ENCODE assay signal across 21 cellular contexts in the genomic region with DNA sequence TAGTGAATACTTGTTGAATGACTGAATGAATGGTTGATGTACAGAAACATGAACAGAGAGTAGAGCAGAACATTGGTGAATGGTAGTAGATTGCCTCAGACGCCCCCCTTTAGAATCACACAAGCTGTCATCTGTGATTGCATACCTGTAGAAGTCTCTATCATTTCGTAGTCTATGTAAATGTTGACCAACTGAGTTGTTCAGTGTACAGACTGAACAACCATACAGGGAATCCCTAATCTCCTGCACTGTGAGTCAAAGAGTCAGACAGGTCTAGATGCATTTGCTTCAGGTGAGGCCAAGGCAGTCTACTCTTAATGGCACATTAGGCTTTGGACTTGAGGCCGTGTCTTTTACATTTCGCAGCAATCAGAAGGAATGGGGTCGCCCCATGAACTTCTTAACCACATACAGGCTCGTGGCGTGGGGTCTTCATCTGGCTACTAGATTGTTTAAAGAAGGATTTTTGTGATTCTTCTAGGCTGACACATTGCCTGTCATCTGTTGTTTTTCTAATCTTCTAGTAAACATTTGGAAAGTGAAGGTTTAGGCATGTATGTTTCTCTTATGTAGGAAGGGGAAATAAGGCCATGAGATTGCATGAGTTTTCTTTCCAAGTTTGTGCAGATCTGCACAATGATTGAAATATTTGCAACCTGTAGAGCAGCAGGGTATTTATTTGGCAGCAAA.
DNase-seq lines count a peak whose midpoint lies in the region; FAIRE-seq and TF ChIP-seq lines count a peak whose summit lies in the region.
"Had no signal": no experiment of that assay in that cellular context is flagged by ENCODE, and none has a peak within 500 bp of the region (broad histone marks: within the 10 kb centered on the region; RNA-seq: fewer than 3 reads in every experiment).

No MANE protein-coding gene starts in this region.

- H2BK15ac ChIP-seq in mesenchymal stem cell (ENCODE audit: low read depth, poor library complexity, severe bottlenecking), result no peak overlapping the region
- no peak overlapping the region for H2BK15ac ChIP-seq in neuronal stem cell (ENCODE audit: low read length)

- H2BK5ac ChIP-seq in mesenchymal stem cell (ENCODE audit: low read depth, low read length, poor library complexity, severe bottlenecking), result peak overlapping the region; percentile 66
- no peak overlapping the region for H2BK5ac ChIP-seq in neuronal stem cell (ENCODE audit: low read length)

- H3K36me3 Mint-ChIP-seq in astrocyte (ENCODE audit: low read depth, unreplicated experiment) (peaks cover 2% of the 10 kb centered on the region), immature natural killer cell (no peaks in the 10 kb centered on the region)

- no peak for FAIRE-seq in astrocyte (lab: Jason Lieb, UNC)
- FAIRE-seq: A204.1, RCC 7860 had no signal

- no peak overlapping the region for H4K91ac ChIP-seq in mesenchymal stem cell (ENCODE audit: low read length)
- no peak overlapping the region for H4K91ac ChIP-seq in neuronal stem cell (ENCODE audit: low read depth, low read length, poor library complexity)

- peaks cover 4% of the 10 kb centered on the region for H3K79me1 ChIP-seq in mesenchymal stem cell (replicated peaks; ENCODE audit: low read length, poor library complexity, severe bottlenecking)
- no peaks in the 10 kb centered on the region for H3K79me1 ChIP-seq in neuronal stem cell (ENCODE audit: low read depth, low read length)

- H3K23ac ChIP-seq in mesenchymal stem cell (ENCODE audit: low read length in 2 of 2), result no peak overlapping the region
- H3K23ac ChIP-seq in neuronal stem cell (ENCODE audit: low read depth, low read length, poor library complexity), result no peak overlapping the region

- in situ Hi-C loops in GM13977 (cut with MboI; ENCODE audit: low pct_unique_long_range_greater_than_20kb, low sequenced_read_pairs, unreplicated experiment), result no loop called here

- H3K4ac ChIP-seq in mesenchymal stem cell (ENCODE audit: low read depth in 1 of 2, low read length in 2 of 2) (peak overlapping the region in 1 of 2 experiments; percentile 28), neuronal stem cell (ENCODE audit: low read length) (no peak overlapping the region)

- H2AFZ ChIP-seq in astrocyte (ENCODE audit: low read depth, low read length), result no peak overlapping the region
- H2AFZ ChIP-seq in mesenchymal stem cell (ENCODE audit: low read depth, low read length), result no peak overlapping the region
- H2AFZ ChIP-seq in neuronal stem cell (ENCODE audit: low read length), result peak overlapping the region; percentile 37
- H2AFZ ChIP-seq: GM23248 had no signal

- H3K4me1 ChIP-seq in HUES48 (ENCODE audit: control insufficient read depth, insufficient read depth, low read length) (peaks cover 23% of the 10 kb centered on the region), astrocyte (ENCODE audit: insufficient read depth, low read length) (no peaks in the 10 kb centered on the region), mesenchymal stem cell (ENCODE audit: control insufficient read depth, insufficient read depth, low read depth, low read length) (peaks cover 13% of the 10 kb centered on the region), neuronal stem cell (ENCODE audit: control insufficient read depth in 2 of 2, insufficient read depth in 1 of 2, low read depth in 1 of 2, low read length in 2 of 2) (peaks cover 4 to 7% of the 10 kb centered on the region in 2 donors)
- H3K4me1 ChIP-seq: BLaER1 treated with 17β-estradiol and CSF1 and Interleukin-3, amounts not matched to agents 10 nM and 100 nM had no signal

- H3K4me3 Mint-ChIP-seq in astrocyte (ENCODE audit: unreplicated experiment) (no peak overlapping the region), immature natural killer cell (no peak overlapping the region)
- H3K4me3 Mint-ChIP-seq: CD4-positive, alpha-beta T cell; H9; HFFc6 had no signal

- no peak overlapping the region for H2BK120ac ChIP-seq in mesenchymal stem cell (ENCODE audit: low read depth, low read length)
- H2BK120ac ChIP-seq in neuronal stem cell (ENCODE audit: low read depth, low read length), result no peak overlapping the region

- H3K79me2 ChIP-seq in astrocyte (ENCODE audit: insufficient read depth, low read length), result no peaks in the 10 kb centered on the region

- peak overlapping the region in 1 of 2 experiments; percentile 59 for H2BK12ac ChIP-seq in mesenchymal stem cell (ENCODE audit: low read length in 2 of 2)
- H2BK12ac ChIP-seq in neuronal stem cell (ENCODE audit: low read length), result no peak overlapping the region

- DNase-seq in astrocyte (ENCODE audit: low read depth) (no peak), mesenchymal stem cell (peak; percentile 62), neuronal stem cell (ENCODE audit: low spot score) (no peak), GM13977 (ENCODE audit: low spot score) (no peak), immature natural killer cell (no peak), hippocampal formation (lab: John Stamatoyannopoulos, UW) (no peak)
- DNase-seq: CD4-positive, alpha-beta T cell; DMS53; GM23248; H9; HFFc6; KG1; MM.1S; NCI-H2029; NCI-H510A; NCI-H69; SIG-M5 had no signal

- H3K9ac ChIP-seq in HUES48 (ENCODE audit: low read depth, low read length), result no peak overlapping the region
- H3K9ac ChIP-seq in astrocyte (ENCODE audit: low read length), result no peak overlapping the region
- H3K9ac ChIP-seq in mesenchymal stem cell (ENCODE audit: low read length), result no peak overlapping the region
- no peak overlapping the region for H3K9ac ChIP-seq in neuronal stem cell (ENCODE audit: low read depth, low read length, poor library complexity)
- H3K9ac ChIP-seq: BLaER1 treated with 17β-estradiol and CSF1 and Interleukin-3, amounts not matched to agents 10 nM and 100 nM; GM23248 had no signal

- H3K18ac ChIP-seq in mesenchymal stem cell (ENCODE audit: low read depth in 1 of 2, low read length in 2 of 2) (peak overlapping the region; percentile 40 to 46), neuronal stem cell (ENCODE audit: low read length) (no peak overlapping the region)

- H3K4me2 ChIP-seq in astrocyte (ENCODE audit: low read length) (peak overlapping the region; percentile 16), mesenchymal stem cell (ENCODE audit: low read length, poor library complexity, severe bottlenecking) (peak overlapping the region; percentile 37), neuronal stem cell (ENCODE audit: insufficient read depth, low read length, poor library complexity, severe bottlenecking) (no peak overlapping the region)
- H3K4me2 ChIP-seq: BLaER1 treated with 17β-estradiol and CSF1 and Interleukin-3, amounts not matched to agents 10 nM and 100 nM had no signal

- H4K20me1 ChIP-seq in astrocyte (ENCODE audit: insufficient read depth, low read length), result no peaks in the 10 kb centered on the region
- H4K20me1 ChIP-seq: BLaER1 treated with 17β-estradiol and CSF1 and Interleukin-3, amounts not matched to agents 10 nM and 100 nM had no signal

- TF ChIP-seq CTCF in astrocyte (IDR thresholded peaks at IDR 0.05; ENCODE audit: insufficient read depth, low read depth, low read length) (no peak), GM13977 (IDR thresholded peaks at IDR 0.05; ENCODE audit: extremely low read depth, insufficient read depth, missing control alignments) (no peak)

- H2AK5ac ChIP-seq in mesenchymal stem cell (ENCODE audit: low read length, severe bottlenecking) (peak overlapping the region; percentile 9), neuronal stem cell (ENCODE audit: low read depth, low read length) (no peak overlapping the region)

- no peaks in the 10 kb centered on the region for H3K27me3 ChIP-seq in HUES48 (ENCODE audit: control insufficient read depth, insufficient read depth, low read length)
- H3K27me3 ChIP-seq in astrocyte (ENCODE audit: insufficient read depth, low read length), result no peaks in the 10 kb centered on the region
- no peaks in the 10 kb centered on the region for H3K27me3 ChIP-seq in mesenchymal stem cell (ENCODE audit: control insufficient read depth in 1 of 2, insufficient read depth in 1 of 2, low read length in 2 of 2)
- H3K27me3 ChIP-seq in neuronal stem cell (ENCODE audit: control insufficient read depth in 3 of 3, insufficient read depth in 3 of 3, low read depth in 1 of 3, low read length in 3 of 3), result no peaks in the 10 kb centered on the region
- H3K27me3 ChIP-seq: BLaER1 treated with 17β-estradiol and CSF1 and Interleukin-3, amounts not matched to agents 10 nM and 100 nM had no signal

- H3K14ac ChIP-seq in mesenchymal stem cell (ENCODE audit: low read length in 2 of 2) (no peak overlapping the region), neuronal stem cell (ENCODE audit: low read length) (no peak overlapping the region)

- H3K9me3 ChIP-seq in HUES48 (ENCODE audit: control insufficient read depth, insufficient read depth, low read length), result no peaks in the 10 kb centered on the region
- no peaks in the 10 kb centered on the region for H3K9me3 ChIP-seq in astrocyte (ENCODE audit: insufficient read depth, low read depth, low read length)
- no peaks in the 10 kb centered on the region for H3K9me3 ChIP-seq in mesenchymal stem cell (ENCODE audit: control insufficient read depth, low read length)
- no peaks in the 10 kb centered on the region for H3K9me3 ChIP-seq in neuronal stem cell (replicated peaks in 1 of 2; ENCODE audit: control insufficient read depth in 2 of 2, insufficient read depth in 1 of 2, low read depth in 1 of 2, low read length in 2 of 2)
- H3K9me3 ChIP-seq: BLaER1 treated with 17β-estradiol and CSF1 and Interleukin-3, amounts not matched to agents 10 nM and 100 nM had no signal

- H3K4me1 Mint-ChIP-seq in astrocyte (ENCODE audit: low read depth, unreplicated experiment) (peaks cover 12% of the 10 kb centered on the region), immature natural killer cell (no peaks in the 10 kb centered on the region)

- no peaks in the 10 kb centered on the region for H3K27me3 Mint-ChIP-seq in astrocyte (ENCODE audit: low read depth, unreplicated experiment)
- peaks cover 0 to 2% (median 0%) of the 10 kb centered on the region in 3 donors for H3K27me3 Mint-ChIP-seq in immature natural killer cell (ENCODE audit: low read depth in 3 of 3)
- H3K27me3 Mint-ChIP-seq: CD4-positive, alpha-beta T cell had no signal

- H3K27ac Mint-ChIP-seq in astrocyte (ENCODE audit: unreplicated experiment) (no peak overlapping the region), immature natural killer cell (no peak overlapping the region)
- H3K27ac Mint-ChIP-seq: CD4-positive, alpha-beta T cell; H9; HFFc6 had no signal

- H3K9me3 Mint-ChIP-seq in astrocyte (ENCODE audit: unreplicated experiment) (peaks cover 3% of the 10 kb centered on the region), immature natural killer cell (no peaks in the 10 kb centered on the region)
- H3K9me3 Mint-ChIP-seq: CD4-positive, alpha-beta T cell; H9 had no signal

- H4K8ac ChIP-seq in mesenchymal stem cell (ENCODE audit: low read length) (no peak overlapping the region), neuronal stem cell (ENCODE audit: low read depth, low read length) (no peak overlapping the region)

- H3K4me3 ChIP-seq in HUES48 (ENCODE audit: low read depth, low read length), result no peak overlapping the region
- H3K4me3 ChIP-seq in astrocyte (ENCODE audit: insufficient read depth, low read depth, low read length), result no peak overlapping the region
- no peak overlapping the region for H3K4me3 ChIP-seq in mesenchymal stem cell (ENCODE audit: insufficient read depth in 1 of 2, low read depth in 1 of 2, low read length in 2 of 2)
- no peak overlapping the region for H3K4me3 ChIP-seq in neuronal stem cell (ENCODE audit: low read length in 2 of 2)
- H3K4me3 ChIP-seq: BLaER1 treated with 17β-estradiol and CSF1 and Interleukin-3, amounts not matched to agents 10 nM and 100 nM; GM23248 had no signal

- 27% methylated on average over 6 of the region's 7 CpGs for WGBS in mesenchymal stem cell
- WGBS in neuronal stem cell (ENCODE audit: extremely low coverage in 2 of 2, insufficient read length in 2 of 2, insufficient replicate concordance in 1 of 2), 2 donors, result no CpG with 5 or more reads among the region's 7 CpGs

- H3K36me3 ChIP-seq in HUES48 (ENCODE audit: control insufficient read depth, insufficient read depth, low read length) (no peaks in the 10 kb centered on the region), astrocyte (ENCODE audit: insufficient read depth, low read length) (no peaks in the 10 kb centered on the region), mesenchymal stem cell (ENCODE audit: control insufficient read depth in 1 of 2, insufficient read depth in 2 of 2, low read depth in 1 of 2, low read length in 2 of 2) (no peaks in the 10 kb centered on the region), neuronal stem cell (replicated peaks in 1 of 2; ENCODE audit: control insufficient read depth in 2 of 2, insufficient read depth in 2 of 2, low read length in 2 of 2) (no peaks in the 10 kb centered on the region)
- H3K36me3 ChIP-seq: BLaER1 treated with 17β-estradiol and CSF1 and Interleukin-3, amounts not matched to agents 10 nM and 100 nM had no signal

- H3K27ac ChIP-seq in HUES48 (ENCODE audit: low read depth, low read length) (peak overlapping the region; percentile 36), astrocyte (ENCODE audit: low read depth, low read length) (no peak overlapping the region), mesenchymal stem cell (ENCODE audit: low read length, poor library complexity, severe bottlenecking) (peak overlapping the region; percentile 93), neuronal stem cell (replicated peaks; ENCODE audit: low read length) (no peak overlapping the region)
- H3K27ac ChIP-seq: BLaER1 treated with 17β-estradiol and CSF1 and Interleukin-3, amounts not matched to agents 10 nM and 100 nM; GM23248 had no signal

Comparison
In these comparisons a context has a peak if more than half of its experiments do, and no peak if none do; other contexts are left out.
1. H3K27ac ChIP-seq: peak in HUES48 (single experiment) and mesenchymal stem cell (single experiment); none in astrocyte (single experiment) and neuronal stem cell (single experiment).